ENCODE assay signal across 10 cellular contexts in the genomic region with DNA sequence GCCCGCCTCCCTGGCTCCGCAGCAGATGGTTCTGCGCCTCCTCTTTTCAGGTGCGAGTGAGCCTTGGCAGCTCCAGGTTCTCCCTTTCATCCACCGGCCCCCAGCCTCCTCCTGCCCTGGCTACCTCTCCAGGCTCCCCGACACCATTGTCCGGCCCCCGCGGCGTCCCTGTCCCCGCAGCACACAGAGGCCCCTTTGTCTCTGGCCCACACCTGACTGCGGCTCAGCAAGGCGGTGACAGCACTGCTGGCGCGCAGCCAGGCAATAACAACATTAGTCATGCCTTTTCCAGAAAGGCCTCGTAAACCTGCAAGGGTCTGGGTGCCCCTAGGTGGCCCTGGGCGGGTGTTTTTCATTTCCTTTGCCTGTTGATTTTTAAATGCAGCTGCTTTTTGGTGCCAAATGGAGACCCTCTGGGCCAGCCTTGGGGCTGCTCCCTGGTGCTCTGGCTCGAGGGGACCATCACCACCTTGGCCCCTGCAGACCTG.
DNase-seq lines count a peak whose midpoint lies in the region; ATAC-seq and TF ChIP-seq lines count a peak whose summit lies in the region.
"Had no signal": no experiment of that assay in that cellular context is flagged by ENCODE, and none has a peak within 500 bp of the region (broad histone marks: within the 10 kb centered on the region; RNA-seq: fewer than 3 reads in every experiment).

No MANE protein-coding gene starts in this region.

- H3K27ac ChIP-seq in right lobe of liver (no peak overlapping the region), uterus (no peak overlapping the region), WERI-Rb-1 (no peak overlapping the region)
- H3K27ac ChIP-seq: HL-60 had no signal

- no peak overlapping the region for H3K4me3 Mint-ChIP-seq in activated naive CD4-positive, alpha-beta T cell treated with anti-CD3 and anti-CD28 coated beads for 36 hours
- H3K4me3 Mint-ChIP-seq: dendritic cell treated with granulocyte-macrophage colony-stimulating factor and Interleukin-4, amounts not matched to agents 40 ng/mL and 50 ng/mL, for 4 days had no signal

- no peak for TF ChIP-seq POLR2A in right lobe of liver (IDR thresholded peaks at IDR 0.05)
- no peak for TF ChIP-seq POLR2A in uterus (IDR thresholded peaks at IDR 0.05)

- no peaks in the 10 kb centered on the region for H3K27me3 ChIP-seq in right lobe of liver
- no peaks in the 10 kb centered on the region for H3K27me3 ChIP-seq in uterus
- H3K27me3 ChIP-seq in WERI-Rb-1 (ENCODE audit: insufficient read depth, low read depth, severe bottlenecking) = no peaks in the 10 kb centered on the region

- H3K36me3 ChIP-seq in right lobe of liver = no peaks in the 10 kb centered on the region
- H3K36me3 ChIP-seq in uterus = no peaks in the 10 kb centered on the region
- H3K36me3 ChIP-seq in WERI-Rb-1 = no peaks in the 10 kb centered on the region

- peaks cover 15% of the 10 kb centered on the region for H3K27me3 Mint-ChIP-seq in activated naive CD4-positive, alpha-beta T cell treated with anti-CD3 and anti-CD28 coated beads for 36 hours (ENCODE audit: low read depth)

- peaks cover 4% of the 10 kb centered on the region for H3K4me1 Mint-ChIP-seq in activated naive CD4-positive, alpha-beta T cell treated with anti-CD3 and anti-CD28 coated beads for 36 hours (ENCODE audit: low read depth)

- no peak overlapping the region for H3K27ac Mint-ChIP-seq in activated naive CD4-positive, alpha-beta T cell treated with anti-CD3 and anti-CD28 coated beads for 36 hours
- H3K27ac Mint-ChIP-seq: dendritic cell treated with granulocyte-macrophage colony-stimulating factor and Interleukin-4, amounts not matched to agents 40 ng/mL and 50 ng/mL, for 4 days had no signal

- H3K4me3 ChIP-seq in right lobe of liver = no peak overlapping the region
- no peak overlapping the region for H3K4me3 ChIP-seq in uterus
- H3K4me3 ChIP-seq in WERI-Rb-1 (ENCODE audit: low read depth, low read length) = no peak overlapping the region

- intact Hi-C loops in activated naive CD4-positive, alpha-beta T cell treated with anti-CD3 and anti-CD28 coated beads for 36 hours (cut with micrococcal nuclease) = loop anchor here (2.0 kb wide), 1 partner anchor 32 kb away; no protein-coding TSS in a partner anchor
- intact Hi-C loops in right lobe of liver (cut with DNase I) = no loop called here
- intact Hi-C loops in uterus (cut with DNase I; ENCODE audit: low total_unique reads) = no loop called here

- H3K4me1 ChIP-seq in right lobe of liver = peaks cover 0 to 3% (median 0%) of the 10 kb centered on the region in 4 donors
- no peaks in the 10 kb centered on the region for H3K4me1 ChIP-seq in uterus

- H3K9me3 Mint-ChIP-seq in activated naive CD4-positive, alpha-beta T cell treated with anti-CD3 and anti-CD28 coated beads for 36 hours = no peaks in the 10 kb centered on the region
- H3K9me3 Mint-ChIP-seq: dendritic cell treated with granulocyte-macrophage colony-stimulating factor and Interleukin-4, amounts not matched to agents 40 ng/mL and 50 ng/mL, for 4 days had no signal

- ATAC-seq in right lobe of liver = peak in 3 of 4 donors; percentile 33 to 63 (median 34)
- no peak for ATAC-seq in HG03039 (IDR thresholded peaks at IDR 0.05; ENCODE audit: unreplicated experiment)

- peak; percentile 71 for DNase-seq in HK-2 (ENCODE audit: unreplicated experiment)
- DNase-seq in NCI-H345 treated with DMSO at 0.1 percent for 48 hours (lab: John Stamatoyannopoulos, UW; ENCODE audit: unreplicated experiment) = peak; percentile 84
- peak; percentile 77 for DNase-seq in activated naive CD4-positive, alpha-beta T cell treated with anti-CD3 and anti-CD28 coated beads for 36 hours
- peak in 2 of 3 donors; percentile 48 to 50 for DNase-seq in right lobe of liver
- DNase-seq in uterus = peak; percentile 31 to 50
- no peak for DNase-seq in MV-4-11 (lab: John Stamatoyannopoulos, UW)
- DNase-seq in WERI-Rb-1 = no peak

- TF ChIP-seq CTCF in right lobe of liver (IDR thresholded peaks at IDR 0.05) = no peak
- no peak for TF ChIP-seq CTCF in uterus (IDR thresholded peaks at IDR 0.05)
- no peak for TF ChIP-seq CTCF in WERI-Rb-1 (IDR thresholded peaks at IDR 0.05; ENCODE audit: low read depth, low read length)

- CTCF ChIA-PET in activated naive CD4-positive, alpha-beta T cell treated with anti-CD3 and anti-CD28 coated beads for 36 hours (lab: Charles Lee) = no interaction called here

- no peaks in the 10 kb centered on the region for H3K36me3 Mint-ChIP-seq in activated naive CD4-positive, alpha-beta T cell treated with anti-CD3 and anti-CD28 coated beads for 36 hours (ENCODE audit: low read depth)

- H3K9me3 ChIP-seq in right lobe of liver (no peaks in the 10 kb centered on the region), uterus (no peaks in the 10 kb centered on the region), WERI-Rb-1 (ENCODE audit: severe bottlenecking) (no peaks in the 10 kb centered on the region)

- WGBS in right lobe of liver (ENCODE audit: insufficient coverage, low coverage, low lambda C conversion rate, missing lambda C conversion rate) = 40% methylated on average over 11 of the region's 18 CpGs

Comparison
In these comparisons a context has a peak if more than half of its experiments do, and no peak if none do; other contexts are left out.
1. DNase-seq: peak in HK-2 (single experiment), NCI-H345 treated with DMSO at 0.1 percent for 48 hours (single experiment), activated naive CD4-positive, alpha-beta T cell treated with anti-CD3 and anti-CD28 coated beads for 36 hours (single experiment), right lobe of liver (2 of 3) and uterus (2 of 2); none in MV-4-11 (single experiment) and WERI-Rb-1 (single experiment).